ENCODE assay signal across 11 cellular contexts in genomic region chr3:138154534-138154933, GRCh38. TPM values are rescaled to one million over a fixed set of nuclear protein-coding genes. Genes with fewer than 3 reads are reported as not detected.
"Had no signal": no experiment of that assay in that cellular context is flagged by ENCODE, and none has a peak within 500 bp of the region (broad histone marks: within the 10 kb centered on the region; RNA-seq: fewer than 3 reads in every experiment).

No MANE protein-coding gene starts in this region.

- ATAC-seq: GM23338, HCT116 had no signal

- DNase-seq: GM23248, GOT3, H7, H9, HCEC 1CT, HFFc6 had no signal

- H3K27ac ChIP-seq: GM23248 had no signal

- FAIRE-seq: H54 had no signal

- H3K9me3 ChIP-seq: HAP-1 had no signal

- H3K4me3 ChIP-seq: GM23248, GM23338, HAP-1 had no signal

- H3K36me3 ChIP-seq: HAP-1 had no signal

- H2AFZ ChIP-seq: GM23248, GM23338 had no signal

- H3K9ac ChIP-seq: GM23248 had no signal

- H3K4me1 ChIP-seq: HAP-1 had no signal

- H3K4me2 ChIP-seq: GM23338 had no signal

RNA-seq across cellular contexts. Expression of gene A4GNT, which starts 22.3 kb away (rescaled TPM):
- total RNA-seq: GM23248, GM23338, H4, H7, H9, HFFc6 had no signal
- polyA plus RNA-seq: GM23248, GM23338 had no signal
